Comparison of ENCODE assay signal across 12 cellular contexts in genomic region chr22:37148742-37149665, GRCh38. TPM values are rescaled to one million over a fixed set of nuclear protein-coding genes. Genes with fewer than 3 reads are reported as not detected.
DNase-seq lines count a peak whose midpoint lies in the region; ATAC-seq lines count a peak whose summit lies in the region.
"Had no signal": no experiment of that assay in that cellular context is flagged by ENCODE, and none has a peak within 500 bp of the region (broad histone marks: within the 10 kb centered on the region; RNA-seq: fewer than 3 reads in every experiment).

No MANE protein-coding gene starts in this region.

- ATAC-seq in GM19397 (IDR thresholded peaks at IDR 0.05; ENCODE audit: unreplicated experiment) (peak; percentile 5), T-cell (replicated peaks in 1 of 4) (peak in 2 of 4 experiments; percentile 12 to 18), HG03159 (IDR thresholded peaks at IDR 0.05; ENCODE audit: unreplicated experiment) (no peak)

- WGBS in mesodermal cell (ENCODE audit: insufficient coverage in 2 of 2), 2 experiments = 94 to 96% methylated on average over 7 to 10 of the region's 17 CpGs

- no peak overlapping the region; a peak in 3 of 22 replicates for H3K27ac ChIP-seq in BLaER1 treated with 17β-estradiol and CSF1 and Interleukin-3, amounts not matched to agents 10 nM and 100 nM
- no peak overlapping the region for H3K27ac ChIP-seq in mesodermal cell (ENCODE audit: low read depth, low read length, severe bottlenecking)

- CTCF ChIA-PET in T-cell (lab: Charles Lee) = interaction anchor here in 1 of 2 donors (0.7 to 4.7 kb wide), 6 partner anchors 13 to 373 kb away, joined by 3 to 49 read pairs (median 12); partner anchors contain the start of gene IFT27

- POLR2A ChIA-PET in T-cell (lab: Charles Lee) = interaction anchor here (0.5 to 3.3 kb wide), 8 partner anchors 27 to 343 kb away, joined by 3 to 10 read pairs (median 6); no protein-coding TSS in a partner anchor

- H3K4me3 ChIP-seq in BLaER1 treated with 17β-estradiol and CSF1 and Interleukin-3, amounts not matched to agents 10 nM and 100 nM = peak overlapping the region in 2 of 10 experiments; percentile 8 to 32; a peak in 2 of 20 replicates
- peak overlapping the region; percentile 2 for H3K4me3 ChIP-seq in mesodermal cell (ENCODE audit: extremely low read depth, insufficient read depth, low read length, poor library complexity, severe bottlenecking)

- no peaks in the 10 kb centered on the region for H3K9me3 Mint-ChIP-seq in T-cell

- H3K4me1 Mint-ChIP-seq in T-cell = peaks cover 65 to 73% (median 72%) of the 10 kb centered on the region in 3 donors

- H3K4me3 Mint-ChIP-seq in T-cell = peak overlapping the region; percentile 75 to 93 (median 87)
- H3K4me3 Mint-ChIP-seq: endodermal cell had no signal

- peaks cover 0 to 10% (median 5%) of the 10 kb centered on the region in 11 experiments; a peak in 7 of 22 replicates for H3K9me3 ChIP-seq in BLaER1 treated with 17β-estradiol and CSF1 and Interleukin-3, amounts not matched to agents 10 nM and 100 nM (replicated peaks in 1 of 11)
- H3K9me3 ChIP-seq in mesodermal cell (ENCODE audit: control insufficient read depth, low read length) = peaks cover 9% of the 10 kb centered on the region

- peaks cover 25 to 58% (median 45%) of the 10 kb centered on the region in 10 experiments for H3K4me1 ChIP-seq in BLaER1 treated with 17β-estradiol and CSF1 and Interleukin-3, amounts not matched to agents 10 nM and 100 nM
- peaks cover 12% of the 10 kb centered on the region for H3K4me1 ChIP-seq in mesodermal cell (ENCODE audit: control insufficient read depth, insufficient read depth, low read length, poor library complexity, severe bottlenecking)

- peak overlapping the region; percentile 61 to 87 (median 84) for H3K4me2 ChIP-seq in BLaER1 treated with 17β-estradiol and CSF1 and Interleukin-3, amounts not matched to agents 10 nM and 100 nM

- no peaks in the 10 kb centered on the region for H3K36me3 ChIP-seq in BLaER1 treated with 17β-estradiol and CSF1 and Interleukin-3, amounts not matched to agents 10 nM and 100 nM
- H3K36me3 ChIP-seq in mesodermal cell (ENCODE audit: control insufficient read depth, insufficient read depth, low read length) = no peaks in the 10 kb centered on the region

- H3K27me3 Mint-ChIP-seq in T-cell = no peaks in the 10 kb centered on the region

- peak overlapping the region; percentile 96 to 98 for H3K27ac Mint-ChIP-seq in T-cell
- H3K27ac Mint-ChIP-seq: endodermal cell had no signal

- peaks cover 16% of the 10 kb centered on the region for H3K36me3 Mint-ChIP-seq in T-cell
- H3K36me3 Mint-ChIP-seq: CD14-positive monocyte had no signal

- H3K9ac ChIP-seq in BLaER1 treated with 17β-estradiol and CSF1 and Interleukin-3, amounts not matched to agents 10 nM and 100 nM = peak overlapping the region in 9 of 11 experiments; percentile 6 to 58 (median 43); a peak in 13 of 22 replicates

- peaks cover 0 to 10% (median 0%) of the 10 kb centered on the region in 11 experiments; a peak in 2 of 22 replicates for H3K27me3 ChIP-seq in BLaER1 treated with 17β-estradiol and CSF1 and Interleukin-3, amounts not matched to agents 10 nM and 100 nM

- peaks cover 0 to 7% (median 0%) of the 10 kb centered on the region in 11 experiments; a peak in 1 of 22 replicates for H4K20me1 ChIP-seq in BLaER1 treated with 17β-estradiol and CSF1 and Interleukin-3, amounts not matched to agents 10 nM and 100 nM

- DNase-seq in T-cell (no peak), T-helper 9 cell (no peak), NCI-H2107 treated with DMSO at 0.1 percent for 48 hours (lab: John Stamatoyannopoulos, UW; ENCODE audit: unreplicated experiment) (no peak), foreskin melanocyte (no peak)
- DNase-seq: NCI-H1105 had no signal

RNA-seq across cellular contexts. Expression of gene IL2RB, which starts 0.7 kb away (rescaled TPM):
- 100 to 1,000 TPM in 2 of 5 donors, 10 to 100 TPM in 3; 53.6 to 118 (median 98.1) TPM for total RNA-seq in T-cell
- 7.9 TPM for polyA plus RNA-seq in mesodermal cell (2013, experiment 1 of 2)
- 7.4 TPM for polyA plus RNA-seq in mesodermal cell (2013, experiment 2 of 2)

RNA-seq across cellular contexts. Expression of gene C1QTNF6, which starts 39.0 kb away (rescaled TPM):
- total RNA-seq in T-cell = 10 to 100 TPM in 4 of 5 donors, 1 to 10 TPM in 1; 9.0 to 26.4 (median 22.0) TPM
- 42.1 TPM for polyA plus RNA-seq in mesodermal cell (2013, experiment 1 of 2)
- polyA plus RNA-seq in mesodermal cell (2013, experiment 2 of 2) = 36.7 TPM

RNA-seq across cellular contexts. Expression of gene TMPRSS6, which starts 39.5 kb away (rescaled TPM):
- 1 to 10 TPM in 3 of 5 donors, under 1 TPM in 2; 0.40 to 1.3 (median 1.1) TPM for total RNA-seq in T-cell
- polyA plus RNA-seq in mesodermal cell (2013, experiment 1 of 2) = not detected
- polyA plus RNA-seq in mesodermal cell (2013, experiment 2 of 2) = not detected
- total RNA-seq: pulmonary artery endothelial cell had no signal
- polyA plus RNA-seq: CD14-positive monocyte had no signal
